1 cellular context compared by ENCODE assay signal in genomic region chr20:50037123-50037522, GRCh38.
TF ChIP-seq lines count a peak whose summit lies in the region.

No MANE protein-coding gene starts in this region.

TF ChIP-seq in HepG2, 621 proteins besides CTCF, POLR2A, EP300 and RAD21 (continued from another document):
- TF ChIP-seq, protein P1, sequence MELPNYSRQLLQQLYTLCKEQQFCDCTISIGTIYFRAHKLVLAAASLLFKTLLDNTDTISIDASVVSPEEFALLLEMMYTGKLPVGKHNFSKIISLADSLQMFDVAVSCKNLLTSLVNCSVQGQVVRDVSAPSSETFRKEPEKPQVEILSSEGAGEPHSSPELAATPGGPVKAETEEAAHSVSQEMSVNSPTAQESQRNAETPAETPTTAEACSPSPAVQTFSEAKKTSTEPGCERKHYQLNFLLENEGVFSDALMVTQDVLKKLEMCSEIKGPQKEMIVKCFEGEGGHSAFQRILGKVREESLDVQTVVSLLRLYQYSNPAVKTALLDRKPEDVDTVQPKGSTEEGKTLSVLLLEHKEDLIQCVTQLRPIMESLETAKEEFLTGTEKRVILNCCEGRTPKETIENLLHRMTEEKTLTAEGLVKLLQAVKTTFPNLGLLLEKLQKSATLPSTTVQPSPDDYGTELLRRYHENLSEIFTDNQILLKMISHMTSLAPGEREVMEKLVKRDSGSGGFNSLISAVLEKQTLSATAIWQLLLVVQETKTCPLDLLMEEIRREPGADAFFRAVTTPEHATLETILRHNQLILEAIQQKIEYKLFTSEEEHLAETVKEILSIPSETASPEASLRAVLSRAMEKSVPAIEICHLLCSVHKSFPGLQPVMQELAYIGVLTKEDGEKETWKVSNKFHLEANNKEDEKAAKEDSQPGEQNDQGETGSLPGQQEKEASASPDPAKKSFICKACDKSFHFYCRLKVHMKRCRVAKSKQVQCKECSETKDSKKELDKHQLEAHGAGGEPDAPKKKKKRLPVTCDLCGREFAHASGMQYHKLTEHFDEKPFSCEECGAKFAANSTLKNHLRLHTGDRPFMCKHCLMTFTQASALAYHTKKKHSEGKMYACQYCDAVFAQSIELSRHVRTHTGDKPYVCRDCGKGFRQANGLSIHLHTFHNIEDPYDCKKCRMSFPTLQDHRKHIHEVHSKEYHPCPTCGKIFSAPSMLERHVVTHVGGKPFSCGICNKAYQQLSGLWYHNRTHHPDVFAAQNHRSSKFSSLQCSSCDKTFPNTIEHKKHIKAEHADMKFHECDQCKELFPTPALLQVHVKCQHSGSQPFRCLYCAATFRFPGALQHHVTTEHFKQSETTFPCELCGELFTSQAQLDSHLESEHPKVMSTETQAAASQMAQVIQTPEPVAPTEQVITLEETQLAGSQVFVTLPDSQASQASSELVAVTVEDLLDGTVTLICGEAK (IDR thresholded peaks at IDR 0.05): no peak
- TF ChIP-seq, protein P1 (CRISPR knock-in tag; IDR thresholded peaks at IDR 0.05): 0 out of 2 replicates have a peak, but pooled peaks have one; percentile 41
- TF ChIP-seq ZNF343 (CRISPR knock-in tag; IDR thresholded peaks at IDR 0.05) (no peak), ZSCAN9 (CRISPR knock-in tag; IDR thresholded peaks at IDR 0.05; ENCODE audit: borderline replicate concordance) (no peak), KDM2A (CRISPR knock-in tag; IDR thresholded peaks at IDR 0.05; ENCODE audit: borderline replicate concordance, low read depth) (no peak), ZFP91 (CRISPR knock-in tag; IDR thresholded peaks at IDR 0.05; ENCODE audit: borderline replicate concordance) (no peak; the same call in 1 of the 2 replicates), PAXIP1 (CRISPR knock-in tag; conservative IDR thresholded peaks at IDR 0.05) (no peak), ZNF589 (CRISPR knock-in tag; conservative IDR thresholded peaks at IDR 0.05) (no peak), ZSCAN29 (CRISPR knock-in tag; conservative IDR thresholded peaks at IDR 0.05) (no peak), ZNF354B (CRISPR knock-in tag; IDR thresholded peaks at IDR 0.05) (no peak)
